ENCODE assay signal across 8 cellular contexts in genomic region chr3:43998374-43998840, GRCh38.
A peak's percentile ranks its signal among the peaks of the same experiment; 100 is the strongest.
DNase-seq lines count a peak whose midpoint lies in the region; ATAC-seq and TF ChIP-seq lines count a peak whose summit lies in the region.

No MANE protein-coding gene starts in this region.

- intact Hi-C loops in CD4-positive, alpha-beta T cell (cut with DNase I, micrococcal nuclease), result no loop called here

- H3K27me3 Mint-ChIP-seq in CD4-positive, alpha-beta T cell, result peaks cover 90% of the 10 kb centered on the region
- H3K27me3 Mint-ChIP-seq in natural killer cell treated with Interleukin-12 subunit alpha and Interleukin-12 subunit beta and Interleukin-15 and Interleukin-18, amount 100 ng/mL, for 72 hours, result peaks cover 66 to 79% of the 10 kb centered on the region in 2 donors

- peaks cover 45% of the 10 kb centered on the region for H3K4me1 Mint-ChIP-seq in CD4-positive, alpha-beta T cell (ENCODE audit: low read depth)
- peaks cover 12 to 20% of the 10 kb centered on the region in 2 donors for H3K4me1 Mint-ChIP-seq in natural killer cell treated with Interleukin-12 subunit alpha and Interleukin-12 subunit beta and Interleukin-15 and Interleukin-18, amount 100 ng/mL, for 72 hours (ENCODE audit: low read depth in 2 of 2)

- H3K9me3 Mint-ChIP-seq in CD4-positive, alpha-beta T cell, result no peaks in the 10 kb centered on the region
- H3K9me3 Mint-ChIP-seq in natural killer cell treated with Interleukin-12 subunit alpha and Interleukin-12 subunit beta and Interleukin-15 and Interleukin-18, amount 100 ng/mL, for 72 hours, result no peaks in the 10 kb centered on the region

- no peak overlapping the region for H3K27ac Mint-ChIP-seq in CD4-positive, alpha-beta T cell
- no peak overlapping the region for H3K27ac Mint-ChIP-seq in natural killer cell treated with Interleukin-12 subunit alpha and Interleukin-12 subunit beta and Interleukin-15 and Interleukin-18, amount 100 ng/mL, for 72 hours

- no peak overlapping the region for H3K27ac ChIP-seq in CD4-positive, alpha-beta T cell (ENCODE audit: low read depth, low read length)

- H3K36me3 Mint-ChIP-seq in CD4-positive, alpha-beta T cell (ENCODE audit: low read depth), result no peaks in the 10 kb centered on the region
- no peaks in the 10 kb centered on the region for H3K36me3 Mint-ChIP-seq in natural killer cell treated with Interleukin-12 subunit alpha and Interleukin-12 subunit beta and Interleukin-15 and Interleukin-18, amount 100 ng/mL, for 72 hours

- H3K4me3 Mint-ChIP-seq in CD4-positive, alpha-beta T cell, result peak overlapping the region; percentile 79
- H3K4me3 Mint-ChIP-seq in natural killer cell treated with Interleukin-12 subunit alpha and Interleukin-12 subunit beta and Interleukin-15 and Interleukin-18, amount 100 ng/mL, for 72 hours, result peak overlapping the region; percentile 11

- DNase-seq in CD4-positive, alpha-beta T cell, result no peak
- DNase-seq in choroid plexus epithelial cell (ENCODE audit: low read depth), result no peak
- DNase-seq in natural killer cell treated with Interleukin-12 subunit alpha and Interleukin-12 subunit beta and Interleukin-15 and Interleukin-18, amount 100 ng/mL, for 72 hours (ENCODE audit: low spot score), result no peak
- no peak for DNase-seq in DMS79 (lab: John Stamatoyannopoulos, UW)
- no peak for DNase-seq in stimulated activated naive CD4-positive, alpha-beta T cell treated with Interleukin-2 at 50 U/mL for 16 hours (lab: John Stamatoyannopoulos, UW)
- no peak for DNase-seq in NOMO-1 treated with DMSO at 0.1 percent for 48 hours (lab: John Stamatoyannopoulos, UW; ENCODE audit: unreplicated experiment)

- TF ChIP-seq CTCF in CD4-positive, alpha-beta T cell (IDR thresholded peaks at IDR 0.05), result no peak
- no peak for TF ChIP-seq CTCF in choroid plexus epithelial cell (conservative IDR thresholded peaks at IDR 0.05; ENCODE audit: low read depth, low read length)

- ATAC-seq in CD4-positive, alpha-beta T cell (ENCODE audit: poor library complexity), result no peak
- ATAC-seq in HG03460 (IDR thresholded peaks at IDR 0.05; ENCODE audit: unreplicated experiment) (peak; percentile 4), HG02981 (IDR thresholded peaks at IDR 0.05; ENCODE audit: unreplicated experiment) (no peak)
- no peak for ATAC-seq in natural killer cell treated with Interleukin-12 subunit alpha and Interleukin-12 subunit beta and Interleukin-15 and Interleukin-18, amount 100 ng/mL, for 72 hours

- POLR2A ChIA-PET in CD4-positive, alpha-beta T cell (lab: Charles Lee), result no interaction called here

- H3K4me3 ChIP-seq in choroid plexus epithelial cell (ENCODE audit: low read depth, low read length), result peak overlapping the region; percentile 64

- H3K27me3 ChIP-seq in CD4-positive, alpha-beta T cell (ENCODE audit: control insufficient read depth, insufficient read depth, low read length), result peaks cover 94% of the 10 kb centered on the region

- CTCF ChIA-PET in CD4-positive, alpha-beta T cell (lab: Charles Lee), result no interaction called here

- H3K9me3 ChIP-seq in CD4-positive, alpha-beta T cell (ENCODE audit: control insufficient read depth, low read length), result no peaks in the 10 kb centered on the region
